ENCODE assay signal across 9 cellular contexts in the genomic region with DNA sequence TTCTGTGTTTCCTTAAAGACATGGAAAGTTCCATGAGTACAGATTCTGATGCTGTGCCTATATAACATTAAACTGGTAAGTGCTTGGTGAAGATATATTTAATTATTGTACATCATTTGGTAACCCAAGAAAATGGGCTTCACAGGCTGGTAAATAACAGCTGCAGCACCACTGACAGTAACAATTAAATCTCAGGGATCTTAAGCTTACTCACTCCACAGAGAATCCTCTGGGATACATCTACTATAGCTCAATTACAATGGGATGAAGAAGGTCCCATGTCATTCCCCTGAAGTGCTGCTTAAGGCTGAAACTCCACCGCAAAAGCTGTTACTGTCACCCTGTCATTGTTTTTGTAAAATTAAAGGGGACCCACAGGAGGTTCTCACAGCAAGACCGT.
"Had no signal": no experiment of that assay in that cellular context is flagged by ENCODE, and none has a peak within 500 bp of the region (broad histone marks: within the 10 kb centered on the region; RNA-seq: fewer than 3 reads in every experiment).

No MANE protein-coding gene starts in this region.

- H3K4me3 ChIP-seq: GM23248, HAP-1 had no signal

- H3K36me3 Mint-ChIP-seq: IgD-negative memory B cell had no signal

- H3K27ac ChIP-seq: GM23248, HL-60 had no signal

- H3K4me1 Mint-ChIP-seq: IgD-negative memory B cell had no signal

- H3K36me3 ChIP-seq: HAP-1 had no signal

- H3K9me3 Mint-ChIP-seq: HFFc6, IgD-negative memory B cell had no signal

- H3K4me1 ChIP-seq: HAP-1 had no signal

- H3K9me3 ChIP-seq: HAP-1 had no signal

- ATAC-seq: HCT116, HepG2 had no signal

- DNase-seq: GM23248, GOT3, H7, HFFc6 had no signal

- H3K9ac ChIP-seq: GM23248 had no signal

- H3K4me3 Mint-ChIP-seq: HFFc6, IgD-negative memory B cell had no signal

- H2AFZ ChIP-seq: GM23248 had no signal

- H3K27ac Mint-ChIP-seq: HFFc6, IgD-negative memory B cell had no signal
